ENCODE assay signal across 16 cellular contexts in genomic region chrX:129347291-129347690, GRCh38.
DNase-seq lines count a peak whose midpoint lies in the region; TF ChIP-seq lines count a peak whose summit lies in the region.
"Had no signal": no experiment of that assay in that cellular context is flagged by ENCODE, and none has a peak within 500 bp of the region (broad histone marks: within the 10 kb centered on the region; RNA-seq: fewer than 3 reads in every experiment).

No MANE protein-coding gene starts in this region.

- peak; percentile 26 for TF ChIP-seq CTCF in GM12865 (IDR thresholded peaks at IDR 0.05; ENCODE audit: insufficient read depth, low read depth, low read length, missing control alignments)
- TF ChIP-seq CTCF in H9 (conservative IDR thresholded peaks at IDR 0.05), result peak; percentile 71
- peak; percentile 37 for TF ChIP-seq CTCF in NB4 (IDR thresholded peaks at IDR 0.05; ENCODE audit: low read depth, low read length)
- no peak for TF ChIP-seq CTCF in uterus (IDR thresholded peaks at IDR 0.05)
- no peak for TF ChIP-seq CTCF in GM13977 (IDR thresholded peaks at IDR 0.05; ENCODE audit: extremely low read depth, insufficient read depth, missing control alignments)

- no peaks in the 10 kb centered on the region for H3K23me2 ChIP-seq in H9 (ENCODE audit: insufficient read length, low read depth, low read length, poor library complexity, severe bottlenecking)

- H3K4me3 ChIP-seq in GM12865 (ENCODE audit: low read depth, low read length) (no peak overlapping the region), NB4 (ENCODE audit: low read depth, low read length) (no peak overlapping the region), uterus (no peak overlapping the region)
- H3K4me3 ChIP-seq: BLaER1 had no signal

- H3K79me2 ChIP-seq in H9 (ENCODE audit: insufficient read depth, low read length), result no peaks in the 10 kb centered on the region

- H4K20me1 ChIP-seq in H9 (ENCODE audit: control insufficient read depth, insufficient read depth, insufficient read length), result no peaks in the 10 kb centered on the region
- H4K20me1 ChIP-seq: BLaER1 had no signal

- no CpG with 5 or more reads among the region's 2 CpGs for WGBS in H9 (ENCODE audit: extremely low coverage, insufficient read length, low lambda C conversion rate)

- in situ Hi-C loops in GM13977 (cut with MboI; ENCODE audit: low pct_unique_long_range_greater_than_20kb, low sequenced_read_pairs, unreplicated experiment), result no loop called here

- H2BK120ac ChIP-seq in H9 (ENCODE audit: low read depth, low read length, poor library complexity, severe bottlenecking), result no peak overlapping the region

- peaks cover 1 to 4% (median 2%) of the 10 kb centered on the region in 3 experiments; a peak in 5 of 7 replicates for H3K36me3 Mint-ChIP-seq in H9 (ENCODE audit: insufficient read depth in 1 of 3, low read depth in 3 of 3)
- H3K36me3 Mint-ChIP-seq: activated naive CD8-positive, alpha-beta T cell had no signal

- no peak overlapping the region for H3K56ac ChIP-seq in H9 (ENCODE audit: insufficient read length, low read depth, low read length)

- H2BK5ac ChIP-seq in H9 (ENCODE audit: insufficient read length, low read length), result no peak overlapping the region

- no peak overlapping the region for H3K4me3 Mint-ChIP-seq in H9
- H3K4me3 Mint-ChIP-seq: activated naive CD8-positive, alpha-beta T cell; naive thymus-derived CD8-positive, alpha-beta T cell had no signal

- H4K91ac ChIP-seq in H9 (ENCODE audit: insufficient read length, low read depth, low read length), result no peak overlapping the region

- H3K27me3 ChIP-seq in H9 (ENCODE audit: insufficient read depth, low read length) (peaks cover 17% of the 10 kb centered on the region), uterus (no peaks in the 10 kb centered on the region)

- peaks cover 31 to 36% of the 10 kb centered on the region in 2 experiments for H3K9me3 Mint-ChIP-seq in H9

- intact Hi-C loops in uterus (cut with DNase I; ENCODE audit: low total_unique reads), result no loop called here

- H3K4me1 ChIP-seq in H9 (ENCODE audit: insufficient read depth, low read length), result no peaks in the 10 kb centered on the region
- H3K4me1 ChIP-seq in uterus, result no peaks in the 10 kb centered on the region
- H3K4me1 ChIP-seq: BLaER1 had no signal

- H3K9me3 ChIP-seq in H9 (ENCODE audit: control insufficient read depth, low read depth, low read length), result no peaks in the 10 kb centered on the region
- no peaks in the 10 kb centered on the region for H3K9me3 ChIP-seq in uterus

- DNase-seq in GM12865 (ENCODE audit: low read depth) (peak; percentile 1), H9 (peak; percentile 60), NB4 (ENCODE audit: low read depth) (peak; percentile 36), iPS-NIHi7 (ENCODE audit: extremely low spot score) (peak; percentile 62), activated T-cell treated with anti-CD3 and anti-CD28 coated beads for 4 hours (no peak), uterus (no peak), GM13977 (ENCODE audit: low spot score) (no peak), globus pallidus (ENCODE audit: low spot score) (no peak)
- DNase-seq: head of caudate nucleus; left colon; naive thymus-derived CD8-positive, alpha-beta T cell; NCI-H187 treated with DMSO at 0.1 percent for 48 hours; stimulated activated naive CD4-positive, alpha-beta T cell treated with Interleukin-2 at 50 U/mL for 16 hours had no signal

- no peak overlapping the region for H3K14ac ChIP-seq in H9 (ENCODE audit: insufficient read depth, low read length)

- H3K79me1 ChIP-seq in H9 (ENCODE audit: insufficient read depth, low read depth, low read length, poor library complexity, severe bottlenecking), result no peaks in the 10 kb centered on the region

- no peak overlapping the region for H3T11ph ChIP-seq in H9 (ENCODE audit: low read length)

- peaks cover 0 to 5% of the 10 kb centered on the region in 2 experiments; a peak in 2 of 4 replicates for H3K4me1 Mint-ChIP-seq in H9

- H2BK20ac ChIP-seq in H9 (ENCODE audit: low read depth, low read length, poor library complexity, severe bottlenecking), result no peak overlapping the region

- no peak for TF ChIP-seq POLR2A in NB4 (IDR thresholded peaks at IDR 0.05; ENCODE audit: extremely low read depth, insufficient read length)
- no peak for TF ChIP-seq POLR2A in uterus (IDR thresholded peaks at IDR 0.05)

- H2BK12ac ChIP-seq in H9 (ENCODE audit: insufficient read length, low read depth, low read length), result no peak overlapping the region

- H3K4ac ChIP-seq in H9 (ENCODE audit: low read depth, low read length), result no peak overlapping the region

- H3K36me3 ChIP-seq in uterus, result no peaks in the 10 kb centered on the region
- H3K36me3 ChIP-seq: BLaER1 had no signal

- no peak overlapping the region for H2AFZ ChIP-seq in H9 (ENCODE audit: low read length)

- H3K9ac ChIP-seq in H9 (ENCODE audit: extremely low read depth, insufficient read length, low read length), result no peak overlapping the region
- H3K9ac ChIP-seq: BLaER1 had no signal

- H2BK15ac ChIP-seq in H9 (ENCODE audit: low read depth, low read length), result no peak overlapping the region

- H4K8ac ChIP-seq in H9 (replicated peaks; ENCODE audit: insufficient read length, low read depth, low read length), result no peak overlapping the region

- no peak overlapping the region for H4K5ac ChIP-seq in H9 (ENCODE audit: insufficient read length, low read depth, low read length)

- H3K27ac Mint-ChIP-seq in H9, result no peak overlapping the region
- H3K27ac Mint-ChIP-seq: activated naive CD8-positive, alpha-beta T cell; naive thymus-derived CD8-positive, alpha-beta T cell had no signal

- no peak overlapping the region for H3K27ac ChIP-seq in H9 (ENCODE audit: insufficient read length, low read depth, low read length)
- H3K27ac ChIP-seq in uterus, result no peak overlapping the region
- H3K27ac ChIP-seq: BLaER1, VCaP had no signal

- no peak overlapping the region for H3K23ac ChIP-seq in H9 (ENCODE audit: insufficient read length, low read depth, low read length)

- no peak overlapping the region for H3K18ac ChIP-seq in H9 (ENCODE audit: insufficient read length, low read depth, low read length)

- H3K4me2 ChIP-seq in H9 (ENCODE audit: insufficient read depth, insufficient read length, low read length), result no peak overlapping the region
- H3K4me2 ChIP-seq: BLaER1 had no signal

- H3K27me3 Mint-ChIP-seq in H9 (ENCODE audit: low read depth), result peaks cover 99% of the 10 kb centered on the region
- H3K27me3 Mint-ChIP-seq: activated naive CD8-positive, alpha-beta T cell had no signal

- no peak overlapping the region for H2AK5ac ChIP-seq in H9 (ENCODE audit: insufficient read length, low read length)

Comparison
In these comparisons a context has a peak if more than half of its experiments do, and no peak if none do; other contexts are left out.
1. DNase-seq: peak in GM12865 (single experiment), H9 (single experiment), NB4 (single experiment) and iPS-NIHi7 (single experiment); none in activated T-cell treated with anti-CD3 and anti-CD28 coated beads for 4 hours (single experiment), uterus (0 of 2), GM13977 (single experiment) and globus pallidus (single experiment).
2. CTCF ChIP-seq: peak in GM12865 (single experiment), H9 (single experiment) and NB4 (single experiment); none in uterus (0 of 4) and GM13977 (single experiment).